10 cellular contexts compared by ENCODE assay signal in the genomic region with DNA sequence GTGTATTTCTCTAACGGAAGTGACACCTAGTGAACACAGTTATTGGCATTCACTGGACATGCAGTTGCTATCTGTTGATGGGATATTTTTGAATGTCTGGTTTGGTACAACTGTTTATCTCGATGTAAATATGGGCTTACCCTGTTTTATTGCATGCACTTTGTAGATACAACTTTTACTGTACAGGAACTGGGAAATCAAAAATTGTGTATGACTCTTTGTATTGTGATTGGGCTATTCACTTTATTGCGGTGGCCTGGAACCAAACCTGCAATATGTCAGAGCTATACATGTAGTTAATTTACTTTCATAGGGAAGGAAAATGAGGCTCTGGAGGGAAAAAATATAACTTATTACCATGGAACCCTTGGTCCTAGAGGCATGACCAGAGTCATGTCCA.
"Had no signal": no experiment of that assay in that cellular context is flagged by ENCODE, and none has a peak within 500 bp of the region (broad histone marks: within the 10 kb centered on the region; RNA-seq: fewer than 3 reads in every experiment).

No MANE protein-coding gene starts in this region.

- H3K4me1 ChIP-seq: HAP-1 had no signal

- FAIRE-seq: HTR-8/SVneo, K562 had no signal

- H3K27ac ChIP-seq: GM23248 had no signal

- H3K9me3 Mint-ChIP-seq: HFFc6 had no signal

- H3K4me3 Mint-ChIP-seq: HFFc6 had no signal

- DNase-seq: GM23248, GOT3, H7, HFFc6, IMR-90, KG1 had no signal

- ATAC-seq: HCT116, K562 had no signal

- H3K9me3 ChIP-seq: HAP-1 had no signal

- H3K27ac Mint-ChIP-seq: HFFc6 had no signal

- H3K36me3 ChIP-seq: HAP-1 had no signal

- H3K4me3 ChIP-seq: GM23248, HAP-1, K562 had no signal
